In the genomic region with DNA sequence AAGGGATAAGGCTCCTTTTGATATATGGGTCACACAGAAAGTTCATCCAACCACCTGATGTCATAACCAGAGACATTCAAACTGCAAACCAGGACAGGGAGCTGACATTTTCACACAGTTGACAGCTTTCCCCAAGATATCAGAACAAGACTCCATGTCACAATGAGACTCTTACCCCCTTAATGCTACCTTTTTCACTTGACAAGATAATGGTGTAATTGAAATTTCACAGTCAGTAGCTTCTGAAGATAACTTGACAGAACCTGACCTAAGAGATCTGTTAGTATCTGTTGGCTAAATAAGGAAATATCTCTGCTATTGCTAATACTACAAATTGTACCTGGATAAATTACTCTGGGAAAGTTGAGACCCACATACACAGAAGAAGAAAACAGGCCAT, we compare ENCODE assay signal across 29 cellular contexts.
"Had no signal": no experiment of that assay in that cellular context is flagged by ENCODE, and none has a peak within 500 bp of the region (broad histone marks: within the 10 kb centered on the region; RNA-seq: fewer than 3 reads in every experiment).

No MANE protein-coding gene starts in this region.

- H3K27ac ChIP-seq: brain microvascular endothelial cell, colonic mucosa, WERI-Rb-1 had no signal

- H3K36me3 ChIP-seq: brain microvascular endothelial cell, colonic mucosa, WERI-Rb-1 had no signal

- H3K27me3 ChIP-seq: brain microvascular endothelial cell, colonic mucosa had no signal

- H3K4me1 ChIP-seq: colonic mucosa had no signal

- DNase-seq: activated B cell treated with CpG ODN at 0.5 μM for 24 hours; activated CD4-positive, alpha-beta T cell treated with anti-CD3 and anti-CD28 coated beads for 48 hours; activated CD4-positive, alpha-beta T cell treated with anti-CD3 and anti-CD28 coated beads, Interleukin-2, amount 50 U/mL, for 1 hour; activated CD4-positive, alpha-beta T cell treated with anti-CD3 and anti-CD28 coated beads, Interleukin-2, amount 50 U/mL, for 48 hours; activated CD8-positive, alpha-beta memory T cell treated with anti-CD3 and anti-CD28 coated beads for 24 hours; activated CD8-positive, alpha-beta T cell treated with anti-CD3 and anti-CD28 coated beads for 36 hours; activated effector memory CD4-positive, alpha-beta T cell treated with Interleukin-2 at 50 U/mL for 16 hours; activated gamma-delta T cell treated with Interleukin-2 at 50 U/mL for 16 hours; activated naive CD4-positive, alpha-beta T cell treated with anti-CD3 and anti-CD28 coated beads, Interleukin-2, amount 50 U/mL, for 16 hours; activated naive CD4-positive, alpha-beta T cell treated with Interleukin-2 at 50 U/mL for 16 hours; activated T-cell treated with anti-CD3 and anti-CD28 coated beads, Interleukin-2, amount 50 U/mL, for 4 hours; amniotic stem cell; anterior cingulate cortex; brain microvascular endothelial cell; central memory CD4-positive, alpha-beta T cell; cerebellar nuclear complex; colonic mucosa; effector CD8-positive, alpha-beta T cell; foreskin fibroblast; head of caudate nucleus; T-helper 1 cell; T-helper 17 cell; T1000; WERI-Rb-1 had no signal

- H3K4me3 ChIP-seq: colonic mucosa had no signal

- H3K9me3 ChIP-seq: colonic mucosa had no signal

- ATAC-seq: activated CD4-positive, CD25-positive, alpha-beta regulatory T cell treated with anti-CD3 and anti-CD28 coated beads, Interleukin-2, amount 50 U/mL, for 24 hours; activated CD8-positive, alpha-beta T cell treated with anti-CD3 and anti-CD28 coated beads for 36 hours; activated T-cell treated with anti-CD3 and anti-CD28 coated beads, Interleukin-2, amount 50 U/mL, for 4 hours; activated T-helper 17 cell treated with anti-CD3 and anti-CD28 coated beads, Interleukin-2, amount 50 U/mL, for 72 hours; esophagus mucosa; T-helper 17 cell had no signal

- FAIRE-seq: astrocyte, frontal cortex had no signal
